1 cellular context compared by ENCODE assay signal in the genomic region with DNA sequence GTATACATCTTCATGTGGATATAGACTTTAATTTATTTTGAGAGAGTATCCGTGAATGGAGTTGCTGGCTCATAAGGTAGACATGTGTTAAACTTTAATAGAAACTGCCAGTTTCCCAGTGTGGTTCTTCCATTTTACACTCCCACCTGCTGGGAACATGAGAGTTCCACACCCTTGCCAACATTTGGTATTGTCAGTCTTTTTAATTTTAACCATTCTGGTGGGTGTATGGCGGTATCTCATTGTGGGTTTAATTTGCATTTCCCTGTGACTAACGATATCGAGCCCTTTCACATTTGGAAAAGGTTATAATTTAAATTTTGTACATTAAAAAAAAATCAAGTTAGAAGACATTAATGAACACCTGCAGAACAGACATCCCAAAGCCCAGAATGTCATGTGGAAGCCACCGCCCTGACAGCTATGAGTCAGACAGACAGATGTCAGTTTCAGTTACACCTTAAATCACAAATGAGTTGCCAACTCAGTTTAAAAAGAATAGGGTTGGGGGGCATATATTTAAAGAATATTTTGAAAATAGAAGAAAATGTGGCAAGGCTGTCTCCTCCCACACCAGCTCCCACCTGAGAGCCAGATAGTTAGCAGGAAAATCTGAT.
TF ChIP-seq lines count a peak whose summit lies in the region.

No MANE protein-coding gene starts in this region.

TF ChIP-seq in WTC11, 78 proteins besides CTCF, POLR2A, EP300 and RAD21 (continued from another document):
- TF ChIP-seq, protein P1, sequence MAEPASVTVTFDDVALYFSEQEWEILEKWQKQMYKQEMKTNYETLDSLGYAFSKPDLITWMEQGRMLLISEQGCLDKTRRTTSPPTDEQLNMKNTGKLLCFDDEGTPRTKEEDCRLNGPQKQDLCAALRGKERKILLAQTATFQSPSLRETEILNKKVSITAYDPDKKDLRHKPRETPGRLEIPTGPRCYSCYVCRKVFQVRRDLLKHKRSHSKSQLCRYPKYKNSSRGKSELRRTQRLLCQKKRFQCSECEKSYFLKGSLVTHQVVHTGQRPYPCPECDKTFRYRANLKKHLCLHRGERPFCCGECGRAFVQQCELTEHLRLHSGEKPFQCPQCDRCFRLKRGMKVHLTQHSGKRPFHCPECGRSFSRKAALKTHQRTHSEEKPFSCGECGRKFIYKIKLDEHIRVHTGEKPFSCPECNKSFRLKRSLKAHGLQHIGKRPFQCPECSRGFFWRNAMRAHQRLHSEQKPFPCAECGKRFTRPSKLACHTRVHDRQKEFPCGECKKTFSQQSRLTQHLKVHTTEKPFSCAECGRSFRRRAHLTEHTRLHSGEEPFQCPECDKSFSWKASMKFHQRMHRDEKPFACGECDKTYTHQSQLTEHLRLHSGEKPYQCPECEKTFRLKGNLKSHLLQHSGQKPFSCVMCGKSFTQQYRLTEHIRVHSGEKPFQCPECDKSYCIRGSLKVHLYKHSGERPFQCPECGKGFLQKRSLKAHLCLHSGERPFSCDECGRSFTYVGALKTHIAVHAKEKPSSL (CRISPR knock-in tag; conservative IDR thresholded peaks at IDR 0.05): no peak
